ENCODE assay signal across 32 cellular contexts in genomic region chr18:56815926-56816325, GRCh38.
DNase-seq lines count a peak whose midpoint lies in the region; ATAC-seq and TF ChIP-seq lines count a peak whose summit lies in the region.
"Had no signal": no experiment of that assay in that cellular context is flagged by ENCODE, and none has a peak within 500 bp of the region (broad histone marks: within the 10 kb centered on the region; RNA-seq: fewer than 3 reads in every experiment).

No MANE protein-coding gene starts in this region.

- no peaks in the 10 kb centered on the region for H3K9me3 Mint-ChIP-seq in MCF 10A (ENCODE audit: unreplicated experiment)
- H3K9me3 Mint-ChIP-seq: activated T-helper 2 cell treated with anti-CD3 and anti-CD28 coated beads, Interferon-gamma antibody, Interleukin-2, Interleukin-4, amounts not matched to agents 10 μg/mL and 5 μg/mL and 100 μg/mL, durations not matched to agents 14 hours and 24 hours and 36 hours; CD8-positive, alpha-beta memory T cell; memory B cell; neural progenitor cell; stimulated activated effector memory CD8-positive, alpha-beta T cell treated with anti-CD3 and anti-CD28 coated beads, Interleukin-12 subunit alpha, Interleukin-12 subunit beta, amount 100 ng/mL, for 72 hours; type B pancreatic cell had no signal

- H2AK5ac ChIP-seq in mesenchymal stem cell (ENCODE audit: low read length, severe bottlenecking) = no peak overlapping the region

- H2BK120ac ChIP-seq in mesenchymal stem cell (ENCODE audit: low read depth, low read length) = no peak overlapping the region

- no peak overlapping the region for H3K27ac Mint-ChIP-seq in MCF 10A (ENCODE audit: low read depth, unreplicated experiment)
- H3K27ac Mint-ChIP-seq: activated CD8-positive, alpha-beta T cell treated with anti-CD3 and anti-CD28 coated beads, Interleukin-2, amount 10 ng/mL, durations not matched to agents 7 days and 5 days; activated naive CD8-positive, alpha-beta T cell; activated T-helper 2 cell treated with anti-CD3 and anti-CD28 coated beads, Interferon-gamma antibody, Interleukin-2, Interleukin-4, amounts not matched to agents 10 μg/mL and 5 μg/mL and 100 μg/mL, durations not matched to agents 14 hours and 24 hours and 36 hours; CD8-positive, alpha-beta memory T cell; memory B cell; neural progenitor cell; stimulated activated effector memory CD8-positive, alpha-beta T cell treated with anti-CD3 and anti-CD28 coated beads, Interleukin-12 subunit alpha, Interleukin-12 subunit beta, amount 100 ng/mL, for 72 hours; type B pancreatic cell had no signal

- no peak overlapping the region for H3K4ac ChIP-seq in mesenchymal stem cell (ENCODE audit: low read depth in 1 of 2, low read length in 2 of 2)

- TF ChIP-seq CTCF in MCF 10A (IDR thresholded peaks at IDR 0.05; ENCODE audit: unreplicated experiment) (no peak), breast epithelium (IDR thresholded peaks at IDR 0.05) (no peak), brain microvascular endothelial cell (IDR thresholded peaks at IDR 0.05; ENCODE audit: low read depth, low read length, missing control alignments) (no peak)

- H3K27ac ChIP-seq in breast epithelium (no peak overlapping the region), brain microvascular endothelial cell (no peak overlapping the region), mesenchymal stem cell (ENCODE audit: low read length, poor library complexity, severe bottlenecking) (no peak overlapping the region)
- H3K27ac ChIP-seq: body of pancreas, epithelial cell of prostate, foreskin keratinocyte, neural progenitor cell, SK-N-MC had no signal

- H3K9me3 ChIP-seq in breast epithelium (no peaks in the 10 kb centered on the region), mesenchymal stem cell (ENCODE audit: control insufficient read depth, low read length) (no peaks in the 10 kb centered on the region)
- H3K9me3 ChIP-seq: body of pancreas had no signal

- no peak overlapping the region for H2BK5ac ChIP-seq in mesenchymal stem cell (ENCODE audit: low read depth, low read length, poor library complexity, severe bottlenecking)

- no peak overlapping the region for H3K4me3 Mint-ChIP-seq in MCF 10A (ENCODE audit: unreplicated experiment)
- H3K4me3 Mint-ChIP-seq: activated CD8-positive, alpha-beta T cell treated with anti-CD3 and anti-CD28 coated beads, Interleukin-2, amount 10 ng/mL, durations not matched to agents 7 days and 5 days; activated naive CD8-positive, alpha-beta T cell; CD8-positive, alpha-beta memory T cell; memory B cell; neural progenitor cell; stimulated activated effector memory CD8-positive, alpha-beta T cell treated with anti-CD3 and anti-CD28 coated beads, Interleukin-12 subunit alpha, Interleukin-12 subunit beta, amount 100 ng/mL, for 72 hours; type B pancreatic cell had no signal

- no peak overlapping the region for H4K8ac ChIP-seq in mesenchymal stem cell (ENCODE audit: low read length)

- H2BK12ac ChIP-seq in mesenchymal stem cell (ENCODE audit: low read length in 2 of 2) = no peak overlapping the region

- H3K18ac ChIP-seq in mesenchymal stem cell (ENCODE audit: low read depth in 1 of 2, low read length in 2 of 2) = no peak overlapping the region

- WGBS in mesenchymal stem cell = 94% methylated on average over 7 of the region's 7 CpGs

- no peak overlapping the region for H3K23ac ChIP-seq in mesenchymal stem cell (ENCODE audit: low read length in 2 of 2)

- H3K4me1 ChIP-seq in breast epithelium = no peaks in the 10 kb centered on the region
- H3K4me1 ChIP-seq in mesenchymal stem cell (ENCODE audit: control insufficient read depth, insufficient read depth, low read depth, low read length) = no peaks in the 10 kb centered on the region
- H3K4me1 ChIP-seq: body of pancreas, foreskin keratinocyte, neural progenitor cell had no signal

- POLR2A ChIA-PET in MCF 10A (lab: Yijun Ruan, JAX) = no interaction called here

- ATAC-seq in HG02642 (IDR thresholded peaks at IDR 0.05; ENCODE audit: poor library complexity, unreplicated experiment) (no peak), HG03378 (IDR thresholded peaks at IDR 0.05; ENCODE audit: unreplicated experiment) (no peak), HG02840 (IDR thresholded peaks at IDR 0.05; ENCODE audit: low FRiP score, unreplicated experiment) (no peak)
- ATAC-seq: activated CD8-positive, alpha-beta T cell treated with anti-CD3 and anti-CD28 coated beads, Interleukin-2, amount 10 ng/mL, durations not matched to agents 7 days and 5 days; body of pancreas; foreskin keratinocyte; left cardiac atrium; sciatic nerve; stimulated activated effector memory CD8-positive, alpha-beta T cell treated with anti-CD3 and anti-CD28 coated beads, Interleukin-12 subunit alpha, Interleukin-12 subunit beta, amount 100 ng/mL, for 72 hours had no signal

- H3K36me3 Mint-ChIP-seq in MCF 10A (ENCODE audit: insufficient read depth, unreplicated experiment) = no peaks in the 10 kb centered on the region
- H3K36me3 Mint-ChIP-seq: stimulated activated effector memory CD8-positive, alpha-beta T cell treated with anti-CD3 and anti-CD28 coated beads, Interleukin-12 subunit alpha, Interleukin-12 subunit beta, amount 100 ng/mL, for 72 hours; type B pancreatic cell had no signal

- no peak overlapping the region for H4K91ac ChIP-seq in mesenchymal stem cell (ENCODE audit: low read length)

- no peak for TF ChIP-seq POLR2A in breast epithelium (IDR thresholded peaks at IDR 0.05)

- DNase-seq in MCF 10A (ENCODE audit: unreplicated experiment) (peak; percentile 13), breast epithelium (ENCODE audit: low spot score in 2 of 2) (no peak), NCI-H69 (lab: John Stamatoyannopoulos, UW) (peak; percentile 94), brain microvascular endothelial cell (peak; percentile 26), mesenchymal stem cell (peak; percentile 26)
- DNase-seq: activated CD4-positive, alpha-beta T cell treated with anti-CD3 and anti-CD28 coated beads for 1 hour; activated CD8-positive, alpha-beta T cell treated with anti-CD3 and anti-CD28 coated beads, Interleukin-2, amount 10 ng/mL, durations not matched to agents 7 days and 5 days; body of pancreas; CD8-positive, alpha-beta memory T cell; foreskin keratinocyte; H7; KG1; left cardiac atrium; NCI-H187; NCI-H2171; NCI-H524; RPMI8226; stimulated activated CD4-positive, alpha-beta T cell treated with anti-CD3 and anti-CD28 coated beads, Interleukin-12 subunit alpha, Interleukin-12 subunit beta, amount 100 ng/mL, for 4 hours; stimulated activated CD4-positive, alpha-beta T cell treated with anti-CD3 and anti-CD28 coated beads, Interleukin-4, amount 100 ng/mL, for 1 hour; T-helper 2 cell had no signal

- H3K27me3 ChIP-seq in breast epithelium = no peaks in the 10 kb centered on the region
- no peaks in the 10 kb centered on the region for H3K27me3 ChIP-seq in brain microvascular endothelial cell (replicated peaks)
- H3K27me3 ChIP-seq in mesenchymal stem cell (ENCODE audit: control insufficient read depth in 1 of 2, insufficient read depth in 1 of 2, low read length in 2 of 2) = no peaks in the 10 kb centered on the region
- H3K27me3 ChIP-seq: body of pancreas, foreskin keratinocyte, neural progenitor cell had no signal

- no peak overlapping the region for H2BK15ac ChIP-seq in mesenchymal stem cell (ENCODE audit: low read depth, poor library complexity, severe bottlenecking)

- CTCF ChIA-PET in MCF 10A (lab: Yijun Ruan, JAX) = no interaction called here

- H3K4me1 Mint-ChIP-seq in MCF 10A (ENCODE audit: insufficient read depth, unreplicated experiment) = no peaks in the 10 kb centered on the region
- H3K4me1 Mint-ChIP-seq: memory B cell; stimulated activated effector memory CD8-positive, alpha-beta T cell treated with anti-CD3 and anti-CD28 coated beads, Interleukin-12 subunit alpha, Interleukin-12 subunit beta, amount 100 ng/mL, for 72 hours had no signal

- intact Hi-C loops in MCF 10A (cut with micrococcal nuclease) (no loop called here), breast epithelium (cut with DNase I; ENCODE audit: low total_unique reads) (no loop called here)

- H3K79me1 ChIP-seq in mesenchymal stem cell (replicated peaks; ENCODE audit: low read length, poor library complexity, severe bottlenecking) = peaks cover 2% of the 10 kb centered on the region

- in situ Hi-C loops in brain microvascular endothelial cell (cut with HindIII; ENCODE audit: low pct_ligation_motif_present, low sequenced_read_pairs) = no loop called here

- no peak overlapping the region for H3K9ac ChIP-seq in mesenchymal stem cell (ENCODE audit: low read length)
- H3K9ac ChIP-seq: neural progenitor cell had no signal

- no peak overlapping the region for H3K14ac ChIP-seq in mesenchymal stem cell (ENCODE audit: low read length in 2 of 2)

- H2AFZ ChIP-seq in mesenchymal stem cell (ENCODE audit: low read depth, low read length) = no peak overlapping the region
- H2AFZ ChIP-seq: neural progenitor cell had no signal

- H3K4me3 ChIP-seq in breast epithelium (no peak overlapping the region), brain microvascular endothelial cell (ENCODE audit: low read depth, low read length) (no peak overlapping the region), mesenchymal stem cell (ENCODE audit: insufficient read depth in 1 of 2, low read depth in 1 of 2, low read length in 2 of 2) (no peak overlapping the region)
- H3K4me3 ChIP-seq: body of pancreas, neural progenitor cell, SK-N-MC had no signal

- no peaks in the 10 kb centered on the region for H3K27me3 Mint-ChIP-seq in MCF 10A (ENCODE audit: insufficient read depth, unreplicated experiment)
- H3K27me3 Mint-ChIP-seq: activated naive CD8-positive, alpha-beta T cell; CD8-positive, alpha-beta memory T cell; memory B cell; type B pancreatic cell had no signal

- H3K36me3 ChIP-seq in breast epithelium (no peaks in the 10 kb centered on the region), brain microvascular endothelial cell (replicated peaks) (no peaks in the 10 kb centered on the region), mesenchymal stem cell (ENCODE audit: control insufficient read depth in 1 of 2, insufficient read depth in 2 of 2, low read depth in 1 of 2, low read length in 2 of 2) (no peaks in the 10 kb centered on the region)
- H3K36me3 ChIP-seq: neural progenitor cell had no signal

- no TSS peak for BruUV-seq in MCF 10A (replicated peaks; lab: Mats Ljungman, UMichigan)

- no peak overlapping the region for H3K4me2 ChIP-seq in mesenchymal stem cell (ENCODE audit: low read length, poor library complexity, severe bottlenecking)
- H3K4me2 ChIP-seq: neural progenitor cell had no signal

Comparison
In these comparisons a context has a peak if more than half of its experiments do, and no peak if none do; other contexts are left out.
1. DNase-seq: peak in MCF 10A (single experiment), NCI-H69 (single experiment), brain microvascular endothelial cell (single experiment) and mesenchymal stem cell (single experiment); none in breast epithelium (0 of 2).